In the genomic region with DNA sequence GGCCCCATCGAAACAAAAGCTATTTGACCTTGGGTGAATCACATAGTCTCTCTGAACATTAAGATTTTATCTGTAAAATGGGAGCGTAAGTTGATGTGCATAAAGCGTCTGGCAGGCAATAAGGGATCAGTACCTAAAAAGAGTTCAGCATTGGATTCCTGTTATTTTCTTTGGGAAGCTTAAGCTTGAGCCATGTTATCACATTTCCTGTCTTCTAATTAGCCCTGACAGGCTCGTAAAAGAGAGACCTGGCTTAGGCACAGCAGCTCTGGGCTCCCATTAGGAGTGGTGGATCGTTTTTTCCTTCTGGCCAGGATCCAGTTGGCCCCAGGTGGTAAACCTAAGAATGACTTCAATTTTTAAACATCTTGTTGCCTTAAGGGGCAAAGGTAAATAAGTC, we compare ENCODE assay signal across 17 cellular contexts.
DNase-seq lines count a peak whose midpoint lies in the region; ATAC-seq lines count a peak whose summit lies in the region.
"Had no signal": no experiment of that assay in that cellular context is flagged by ENCODE, and none has a peak within 500 bp of the region (broad histone marks: within the 10 kb centered on the region; RNA-seq: fewer than 3 reads in every experiment).

No MANE protein-coding gene starts in this region.

- no peak overlapping the region for H3K27ac Mint-ChIP-seq in activated naive CD4-positive, alpha-beta T cell treated with anti-CD3 and anti-CD28 coated beads, Interleukin-2, amount 10 ng/mL, durations not matched to agents 7 days and 5 days
- H3K27ac Mint-ChIP-seq: activated naive CD8-positive, alpha-beta T cell treated with anti-CD3 and anti-CD28 coated beads for 36 hours; activated T-cell treated with anti-CD3 and anti-CD28 coated beads, Interleukin-2, amount 50 U/mL, for 24 hours had no signal

- H3K36me3 Mint-ChIP-seq in activated naive CD4-positive, alpha-beta T cell treated with anti-CD3 and anti-CD28 coated beads, Interleukin-2, amount 10 ng/mL, durations not matched to agents 7 days and 5 days, result no peaks in the 10 kb centered on the region
- H3K36me3 Mint-ChIP-seq: activated naive CD8-positive, alpha-beta T cell treated with anti-CD3 and anti-CD28 coated beads for 36 hours had no signal

- DNase-seq in EH (ENCODE audit: low read depth) (peak; percentile 54), NCI-H1105 (lab: John Stamatoyannopoulos, UW) (peak; percentile 72), NCI-H82 treated with DMSO at 0.1 percent for 48 hours (lab: John Stamatoyannopoulos, UW; ENCODE audit: unreplicated experiment) (peak; percentile 50), islet precursor cell (peak; percentile 82), SW480 (ENCODE audit: low spot score) (no peak), UCSD-AML1 (lab: John Stamatoyannopoulos, UW; ENCODE audit: unreplicated experiment) (no peak)
- DNase-seq in activated naive CD4-positive, alpha-beta T cell treated with anti-CD3 and anti-CD28 coated beads, Interleukin-2, amount 10 ng/mL, durations not matched to agents 7 days and 5 days, result no peak
- DNase-seq: activated naive CD8-positive, alpha-beta T cell treated with anti-CD3 and anti-CD28 coated beads for 36 hours; activated T-cell treated with anti-CD3 and anti-CD28 coated beads, Interleukin-2, amount 50 U/mL, for 24 hours; DMS79 treated with DMSO at 0.1 percent for 48 hours; effector CD8-positive, alpha-beta T cell; MM.1S; NK-92 treated with Interleukin-12 subunit alpha and Interleukin-12 subunit beta, amount 100 ng/mL, for 24 hours; ovary; stimulated activated CD4-positive, alpha-beta T cell treated with anti-CD3 and anti-CD28 coated beads, Interleukin-4, amount 100 ng/mL, for 4 hours; thyroid gland had no signal

- peaks cover 18% of the 10 kb centered on the region for H3K27me3 Mint-ChIP-seq in activated naive CD4-positive, alpha-beta T cell treated with anti-CD3 and anti-CD28 coated beads, Interleukin-2, amount 10 ng/mL, durations not matched to agents 7 days and 5 days
- H3K27me3 Mint-ChIP-seq: activated naive CD8-positive, alpha-beta T cell treated with anti-CD3 and anti-CD28 coated beads for 36 hours; activated T-cell treated with anti-CD3 and anti-CD28 coated beads, Interleukin-2, amount 50 U/mL, for 24 hours had no signal

- no peaks in the 10 kb centered on the region for H3K9me3 Mint-ChIP-seq in activated naive CD4-positive, alpha-beta T cell treated with anti-CD3 and anti-CD28 coated beads, Interleukin-2, amount 10 ng/mL, durations not matched to agents 7 days and 5 days
- H3K9me3 Mint-ChIP-seq: activated naive CD8-positive, alpha-beta T cell treated with anti-CD3 and anti-CD28 coated beads for 36 hours; activated T-cell treated with anti-CD3 and anti-CD28 coated beads, Interleukin-2, amount 50 U/mL, for 24 hours had no signal

- CTCF ChIA-PET in activated naive CD4-positive, alpha-beta T cell treated with anti-CD3 and anti-CD28 coated beads, Interleukin-2, amount 10 ng/mL, durations not matched to agents 7 days and 5 days (lab: Charles Lee), result interaction anchor here (1.2 kb wide), 1 partner anchor 241 kb away, joined by 4 read pairs; no protein-coding TSS in a partner anchor

- peaks cover 8% of the 10 kb centered on the region for H3K4me1 Mint-ChIP-seq in activated naive CD4-positive, alpha-beta T cell treated with anti-CD3 and anti-CD28 coated beads, Interleukin-2, amount 10 ng/mL, durations not matched to agents 7 days and 5 days

- no peak for ATAC-seq in HG02840 (IDR thresholded peaks at IDR 0.05; ENCODE audit: low FRiP score, unreplicated experiment)

- H3K4me3 Mint-ChIP-seq in activated naive CD4-positive, alpha-beta T cell treated with anti-CD3 and anti-CD28 coated beads, Interleukin-2, amount 10 ng/mL, durations not matched to agents 7 days and 5 days, result no peak overlapping the region
- H3K4me3 Mint-ChIP-seq: activated naive CD8-positive, alpha-beta T cell treated with anti-CD3 and anti-CD28 coated beads for 36 hours; activated T-cell treated with anti-CD3 and anti-CD28 coated beads, Interleukin-2, amount 50 U/mL, for 24 hours had no signal

Comparison
In these comparisons a context has a peak if more than half of its experiments do, and no peak if none do; other contexts are left out.
1. DNase-seq: peak in EH (single experiment), NCI-H1105 (single experiment), NCI-H82 treated with DMSO at 0.1 percent for 48 hours (single experiment) and islet precursor cell (single experiment); none in SW480 (single experiment), UCSD-AML1 (single experiment) and activated naive CD4-positive, alpha-beta T cell treated with anti-CD3 and anti-CD28 coated beads, Interleukin-2, amount 10 ng/mL, durations not matched to agents 7 days and 5 days (single experiment).